Comparison of ENCODE assay signal across 9 cellular contexts in genomic region chr11:117221775-117222517, GRCh38. TPM values are rescaled to one million over a fixed set of nuclear protein-coding genes. Genes with fewer than 3 reads are reported as not detected.
A peak's percentile ranks its signal among the peaks of the same experiment; 100 is the strongest.
DNase-seq lines count a peak whose midpoint lies in the region; ATAC-seq and TF ChIP-seq lines count a peak whose summit lies in the region.
"Had no signal": no experiment of that assay in that cellular context is flagged by ENCODE, and none has a peak within 500 bp of the region (broad histone marks: within the 10 kb centered on the region; RNA-seq: fewer than 3 reads in every experiment).

No MANE protein-coding gene starts in this region.

- CTCF ChIA-PET in activated CD8-positive, alpha-beta T cell treated with anti-CD3 and anti-CD28 coated beads for 36 hours (lab: Charles Lee) = interaction anchor here (2.2 kb wide), 1 partner anchor 41 kb away, joined by 19 read pairs; no protein-coding TSS in a partner anchor

- H3K27me3 ChIP-seq in layer of hippocampus (ENCODE audit: control insufficient read depth, insufficient read depth, low read length) = no peaks in the 10 kb centered on the region
- H3K27me3 ChIP-seq: BE2C had no signal

- peak; percentile 40 for DNase-seq in NCI-H345 (lab: John Stamatoyannopoulos, UW)
- no peak for DNase-seq in NCI-H345 treated with DMSO at 0.1 percent for 48 hours (lab: John Stamatoyannopoulos, UW; ENCODE audit: unreplicated experiment)
- DNase-seq in type B pancreatic cell (ENCODE audit: extremely low spot score, unreplicated experiment) = no peak
- DNase-seq in NOMO-1 treated with dmso at 0.1 percent for 144 hours (lab: John Stamatoyannopoulos, UW; ENCODE audit: unreplicated experiment) = no peak
- DNase-seq in activated CD8-positive, alpha-beta T cell treated with anti-CD3 and anti-CD28 coated beads for 36 hours = no peak
- DNase-seq: BE2C had no signal

- no peak for ATAC-seq in HG03354 (IDR thresholded peaks at IDR 0.05; ENCODE audit: poor library complexity, severe bottlenecking, unreplicated experiment)
- no peak for ATAC-seq in activated CD8-positive, alpha-beta T cell treated with anti-CD3 and anti-CD28 coated beads for 36 hours

- H3K27me3 Mint-ChIP-seq in type B pancreatic cell = no peaks in the 10 kb centered on the region
- no peaks in the 10 kb centered on the region for H3K27me3 Mint-ChIP-seq in activated CD8-positive, alpha-beta T cell treated with anti-CD3 and anti-CD28 coated beads for 36 hours

- H3K4me3 Mint-ChIP-seq in type B pancreatic cell = peak overlapping the region; percentile 13
- no peak overlapping the region for H3K4me3 Mint-ChIP-seq in activated CD8-positive, alpha-beta T cell treated with anti-CD3 and anti-CD28 coated beads for 36 hours

- POLR2A ChIA-PET in activated CD8-positive, alpha-beta T cell treated with anti-CD3 and anti-CD28 coated beads for 36 hours (lab: Charles Lee) = interaction anchor here (0.6 to 3.6 kb wide), 5 partner anchors 9 to 935 kb away, joined by 3 to 21 read pairs (median 6); partner anchors contain the start of gene PAFAH1B2

- H3K27ac Mint-ChIP-seq in type B pancreatic cell = no peak overlapping the region
- no peak overlapping the region for H3K27ac Mint-ChIP-seq in activated CD8-positive, alpha-beta T cell treated with anti-CD3 and anti-CD28 coated beads for 36 hours

- H3K27ac ChIP-seq in angular gyrus (ENCODE audit: low read depth, low read length) (peak overlapping the region; percentile 68), layer of hippocampus (ENCODE audit: low read depth, low read length) (peak overlapping the region; percentile 59)

- H3K9me3 Mint-ChIP-seq in type B pancreatic cell = no peaks in the 10 kb centered on the region
- no peaks in the 10 kb centered on the region for H3K9me3 Mint-ChIP-seq in activated CD8-positive, alpha-beta T cell treated with anti-CD3 and anti-CD28 coated beads for 36 hours

- H3K36me3 Mint-ChIP-seq in type B pancreatic cell = peaks cover 12% of the 10 kb centered on the region
- H3K36me3 Mint-ChIP-seq in activated CD8-positive, alpha-beta T cell treated with anti-CD3 and anti-CD28 coated beads for 36 hours (ENCODE audit: low read depth) = peaks cover 58% of the 10 kb centered on the region

- intact Hi-C loops in activated CD8-positive, alpha-beta T cell treated with anti-CD3 and anti-CD28 coated beads for 36 hours (cut with micrococcal nuclease) = no loop called here

- no peak for TF ChIP-seq CTCF in type B pancreatic cell (conservative IDR thresholded peaks at IDR 0.05)
- no peak for TF ChIP-seq CTCF in activated CD8-positive, alpha-beta T cell treated with anti-CD3 and anti-CD28 coated beads for 36 hours (IDR thresholded peaks at IDR 0.05)

- H3K4me1 Mint-ChIP-seq in type B pancreatic cell (ENCODE audit: unreplicated experiment) = peaks cover 17% of the 10 kb centered on the region
- H3K4me1 Mint-ChIP-seq in activated CD8-positive, alpha-beta T cell treated with anti-CD3 and anti-CD28 coated beads for 36 hours (ENCODE audit: low read depth) = peaks cover 8% of the 10 kb centered on the region

RNA-seq across cellular contexts. Expression of gene PCSK7, which starts 9.9 kb away (rescaled TPM):
- 54.6 and 61.1 TPM in 2 replicates for total RNA-seq in type B pancreatic cell (ENCODE audit: low replicate concordance)
- 100 to 1,000 TPM in 1 of 2 experiments, 10 to 100 TPM in 1; 98.8 to 107 TPM for total RNA-seq in activated CD8-positive, alpha-beta T cell treated with anti-CD3 and anti-CD28 coated beads for 36 hours

RNA-seq across cellular contexts. Expression of gene RNF214, which starts 10.5 kb away (rescaled TPM):
- total RNA-seq in type B pancreatic cell (ENCODE audit: low replicate concordance) = 29.0 and 34.7 TPM in 2 replicates
- 10 to 100 TPM; 14.7 to 18.3 TPM for total RNA-seq in activated CD8-positive, alpha-beta T cell treated with anti-CD3 and anti-CD28 coated beads for 36 hours

RNA-seq across cellular contexts. Expression of gene TAGLN, which starts 22.8 kb away (rescaled TPM):
- total RNA-seq in type B pancreatic cell (ENCODE audit: low replicate concordance) = 97.9 and 106 TPM in 2 replicates
- total RNA-seq in activated CD8-positive, alpha-beta T cell treated with anti-CD3 and anti-CD28 coated beads for 36 hours = 1 to 10 TPM; 2.0 to 2.5 TPM

RNA-seq across cellular contexts. Expression of gene SIDT2, which starts 43.4 kb away (rescaled TPM):
- total RNA-seq in type B pancreatic cell (ENCODE audit: low replicate concordance) = 53.1 and 62.0 TPM in 2 replicates
- 10 to 100 TPM; 16.6 to 17.3 TPM for total RNA-seq in activated CD8-positive, alpha-beta T cell treated with anti-CD3 and anti-CD28 coated beads for 36 hours

Comparison
In these comparisons a context has a peak if more than half of its experiments do, and no peak if none do; other contexts are left out.
1. RNA of gene TAGLN, which starts 22.8 kb away (total RNA-seq): 97.9 to 106 TPM in type B pancreatic cell; 2.0 to 2.5 TPM in activated CD8-positive, alpha-beta T cell treated with anti-CD3 and anti-CD28 coated beads for 36 hours; every median in the first group is over 10 times any median in the second.